8 cellular contexts compared by ENCODE assay signal in the genomic region with DNA sequence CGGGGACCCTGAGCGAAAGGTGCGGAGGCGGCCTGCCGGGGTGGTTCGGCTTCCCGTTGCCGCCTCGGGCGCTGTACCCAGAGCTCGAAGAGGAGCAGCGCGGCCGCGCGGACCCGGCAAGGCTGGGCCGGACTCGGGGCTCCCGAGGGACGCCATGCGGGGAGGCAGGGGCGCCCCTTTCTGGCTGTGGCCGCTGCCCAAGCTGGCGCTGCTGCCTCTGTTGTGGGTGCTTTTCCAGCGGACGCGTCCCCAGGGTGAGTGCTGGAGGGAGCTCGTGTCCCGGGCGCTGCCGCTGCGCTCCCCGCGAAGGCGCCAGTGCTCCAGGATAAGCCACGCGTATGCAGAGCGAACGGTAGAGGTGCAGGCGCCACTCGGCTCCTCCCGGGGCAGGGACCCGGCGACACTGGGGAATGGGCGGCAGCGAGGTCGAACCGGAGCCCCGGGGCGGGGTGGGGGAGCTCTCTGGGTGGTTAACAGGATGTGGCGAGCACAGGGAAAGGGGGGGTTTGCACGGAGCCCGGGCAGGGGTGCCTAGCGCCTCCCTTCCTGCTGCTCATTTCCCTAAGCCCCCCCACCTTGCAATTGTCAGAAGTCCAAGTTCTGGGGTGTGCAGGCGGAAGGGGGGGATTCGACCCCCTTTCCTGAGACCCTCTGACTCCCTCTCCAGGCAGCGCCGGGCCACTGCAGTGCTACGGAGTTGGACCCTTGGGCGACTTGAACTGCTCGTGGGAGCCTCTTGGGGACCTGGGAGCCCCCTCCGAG. TPM values are rescaled to one million over a fixed set of nuclear protein-coding genes. Genes with fewer than 3 reads are reported as not detected.
DNase-seq lines count a peak whose midpoint lies in the region; ATAC-seq and TF ChIP-seq lines count a peak whose summit lies in the region.

A gene (plus strand): TSS at position 44 of the 762 bp plus-strand sequence. CDS start 111 bp downstream, at position 155.

- H3K27ac Mint-ChIP-seq in activated T-cell treated with anti-CD3 and anti-CD28 coated beads, Interleukin-2, amount 50 U/mL, for 24 hours = peak within 1 kb of the TSS; percentile 94
- H3K27ac Mint-ChIP-seq in nephron progenitor cell = no peak within 1 kb of the TSS

- ATAC-seq in HG03439 (IDR thresholded peaks at IDR 0.05; ENCODE audit: unreplicated experiment) = peak; percentile 54

- H3K4me3 Mint-ChIP-seq in activated T-cell treated with anti-CD3 and anti-CD28 coated beads, Interleukin-2, amount 50 U/mL, for 24 hours = peak within 1 kb of the TSS; percentile 93
- peak within 1 kb of the TSS; percentile 82 for H3K4me3 Mint-ChIP-seq in nephron progenitor cell

- peak within 1 kb of the TSS; percentile 75 to 86 (median 78) for H3K27ac ChIP-seq in stomach

- 0 to 1% (median 0%) methylated on average over 28 to 63 of the region's 63 CpGs for WGBS in stomach, 5 donors

- H3K4me3 ChIP-seq in stomach = peak within 1 kb of the TSS; percentile 57 to 75 (median 63)

- H3K36me3 Mint-ChIP-seq in activated T-cell treated with anti-CD3 and anti-CD28 coated beads, Interleukin-2, amount 50 U/mL, for 24 hours (ENCODE audit: low read depth) = peaks cover 33% of the 10 kb centered on the region
- no peaks in the 10 kb centered on the region for H3K36me3 Mint-ChIP-seq in nephron progenitor cell (ENCODE audit: low read depth)

- TF ChIP-seq POLR2A in stomach (IDR thresholded peaks at IDR 0.05) = no peak

- no peaks in the 10 kb centered on the region for H3K9me3 Mint-ChIP-seq in activated T-cell treated with anti-CD3 and anti-CD28 coated beads, Interleukin-2, amount 50 U/mL, for 24 hours
- no peaks in the 10 kb centered on the region for H3K9me3 Mint-ChIP-seq in nephron progenitor cell

- H3K27me3 ChIP-seq in stomach = peaks cover 0 to 49% (median 9%) of the 10 kb centered on the region in 3 donors

- DNase-seq in NCI-H1417 (lab: John Stamatoyannopoulos, UW) (peak in 2 of 3 experiments; percentile 81 to 85), NCI-H1417 treated with DMSO at 0.1 percent for 48 hours (lab: John Stamatoyannopoulos, UW) (no peak), OCI-M2 (lab: John Stamatoyannopoulos, UW; ENCODE audit: unreplicated experiment) (peak; percentile 78), fibroblast of gingiva (ENCODE audit: low read depth) (peak; percentile 24), nephron progenitor cell (peak; percentile 69), stomach (peak; percentile 64)
- peak; percentile 86 for DNase-seq in activated T-cell treated with anti-CD3 and anti-CD28 coated beads, Interleukin-2, amount 50 U/mL, for 24 hours

- H3K27me3 Mint-ChIP-seq in activated T-cell treated with anti-CD3 and anti-CD28 coated beads, Interleukin-2, amount 50 U/mL, for 24 hours = no peaks in the 10 kb centered on the region
- H3K27me3 Mint-ChIP-seq in nephron progenitor cell (ENCODE audit: low read depth, poor library complexity) = peaks cover 34% of the 10 kb centered on the region

- no peak for TF ChIP-seq EP300 in stomach (IDR thresholded peaks at IDR 0.05)

- intact Hi-C loops in stomach (cut with DNase I; ENCODE audit: low total_unique reads) = no loop called here

- TF ChIP-seq CTCF in nephron progenitor cell (IDR thresholded peaks at IDR 0.05) = peak; percentile 54
- peak in 5 of 7 experiments; percentile 20 to 55 (median 50) for TF ChIP-seq CTCF in stomach (IDR thresholded peaks at IDR 0.05)

- H3K36me3 ChIP-seq in stomach = no peaks in the 10 kb centered on the region

- no peaks in the 10 kb centered on the region for H3K9me3 ChIP-seq in stomach

- peaks cover 14 to 16% (median 15%) of the 10 kb centered on the region in 4 donors for H3K4me1 ChIP-seq in stomach

- peaks cover 20% of the 10 kb centered on the region for H3K4me1 Mint-ChIP-seq in activated T-cell treated with anti-CD3 and anti-CD28 coated beads, Interleukin-2, amount 50 U/mL, for 24 hours (ENCODE audit: low read depth)
- H3K4me1 Mint-ChIP-seq in nephron progenitor cell = peaks cover 10% of the 10 kb centered on the region

RNA-seq across cellular contexts. Expression of the gene that starts here (rescaled TPM):
- total RNA-seq in stomach = 10 to 100 TPM in 1 of 5 donors, 1 to 10 TPM in 2, not detected in 2; 2.3 to 11.1 (median 4.0) TPM
- polyA plus RNA-seq in stomach = 1 to 10 TPM; 1.1 to 2.6 (median 1.5) TPM
